ENCODE assay signal across 1 cellular context in the genomic region with DNA sequence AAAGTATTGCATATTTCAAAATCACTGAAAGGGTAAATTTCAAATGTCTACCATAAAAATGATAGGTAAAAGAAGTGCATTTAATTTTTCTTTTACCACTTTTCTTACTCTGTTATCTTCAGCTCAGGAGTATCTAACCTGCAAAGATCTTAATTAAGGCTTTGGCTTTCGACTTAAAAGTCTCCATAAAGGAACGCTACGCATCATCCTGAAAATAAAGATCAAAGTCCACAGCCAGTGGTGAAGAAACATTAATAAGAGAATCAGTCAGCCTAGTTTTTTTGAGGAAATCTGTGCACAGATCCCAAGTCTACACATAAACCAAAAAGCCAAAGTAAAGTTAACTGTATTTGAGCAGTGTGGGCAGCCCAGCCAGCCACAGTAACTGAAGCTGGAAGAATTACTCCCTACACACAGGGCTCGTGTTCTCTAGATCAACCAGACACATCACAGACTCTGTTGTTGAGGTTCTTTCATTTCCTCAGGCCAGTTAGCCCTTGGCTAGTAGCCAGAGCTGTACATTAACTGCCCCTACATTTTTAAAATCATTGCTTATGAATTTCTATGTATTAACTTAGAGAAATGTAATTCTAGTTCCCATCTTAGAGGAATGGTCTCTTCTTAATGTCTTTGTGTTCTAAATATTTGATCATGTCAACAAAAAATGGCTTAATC.
TF ChIP-seq lines count a peak whose summit lies in the region.

No MANE protein-coding gene starts in this region.

TF ChIP-seq in HCT116, 20 proteins besides CTCF, POLR2A, EP300 and RAD21 (continued from another document):
- TF ChIP-seq, protein P1, sequence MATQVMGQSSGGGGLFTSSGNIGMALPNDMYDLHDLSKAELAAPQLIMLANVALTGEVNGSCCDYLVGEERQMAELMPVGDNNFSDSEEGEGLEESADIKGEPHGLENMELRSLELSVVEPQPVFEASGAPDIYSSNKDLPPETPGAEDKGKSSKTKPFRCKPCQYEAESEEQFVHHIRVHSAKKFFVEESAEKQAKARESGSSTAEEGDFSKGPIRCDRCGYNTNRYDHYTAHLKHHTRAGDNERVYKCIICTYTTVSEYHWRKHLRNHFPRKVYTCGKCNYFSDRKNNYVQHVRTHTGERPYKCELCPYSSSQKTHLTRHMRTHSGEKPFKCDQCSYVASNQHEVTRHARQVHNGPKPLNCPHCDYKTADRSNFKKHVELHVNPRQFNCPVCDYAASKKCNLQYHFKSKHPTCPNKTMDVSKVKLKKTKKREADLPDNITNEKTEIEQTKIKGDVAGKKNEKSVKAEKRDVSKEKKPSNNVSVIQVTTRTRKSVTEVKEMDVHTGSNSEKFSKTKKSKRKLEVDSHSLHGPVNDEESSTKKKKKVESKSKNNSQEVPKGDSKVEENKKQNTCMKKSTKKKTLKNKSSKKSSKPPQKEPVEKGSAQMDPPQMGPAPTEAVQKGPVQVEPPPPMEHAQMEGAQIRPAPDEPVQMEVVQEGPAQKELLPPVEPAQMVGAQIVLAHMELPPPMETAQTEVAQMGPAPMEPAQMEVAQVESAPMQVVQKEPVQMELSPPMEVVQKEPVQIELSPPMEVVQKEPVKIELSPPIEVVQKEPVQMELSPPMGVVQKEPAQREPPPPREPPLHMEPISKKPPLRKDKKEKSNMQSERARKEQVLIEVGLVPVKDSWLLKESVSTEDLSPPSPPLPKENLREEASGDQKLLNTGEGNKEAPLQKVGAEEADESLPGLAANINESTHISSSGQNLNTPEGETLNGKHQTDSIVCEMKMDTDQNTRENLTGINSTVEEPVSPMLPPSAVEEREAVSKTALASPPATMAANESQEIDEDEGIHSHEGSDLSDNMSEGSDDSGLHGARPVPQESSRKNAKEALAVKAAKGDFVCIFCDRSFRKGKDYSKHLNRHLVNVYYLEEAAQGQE (IDR thresholded peaks at IDR 0.05; ENCODE audit: low read depth), result no peak
- TF ChIP-seq POLR2AphosphoS5 (IDR thresholded peaks at IDR 0.05; ENCODE audit: low read depth, low read length) (no peak), TCF7L2 (IDR thresholded peaks at IDR 0.05; ENCODE audit: borderline replicate concordance, extremely low read depth, insufficient read depth, insufficient read length) (no peak), ZFX (IDR thresholded peaks at IDR 0.05) (no peak), EGR1 (IDR thresholded peaks at IDR 0.05; ENCODE audit: low read depth) (no peak), JUND (IDR thresholded peaks at IDR 0.05) (no peak), CEBPB (IDR thresholded peaks at IDR 0.05; ENCODE audit: low read depth) (no peak), ZNF274 (IDR thresholded peaks at IDR 0.05; ENCODE audit: low read depth, low read length) (no peak)
- TF ChIP-seq, protein P2, sequence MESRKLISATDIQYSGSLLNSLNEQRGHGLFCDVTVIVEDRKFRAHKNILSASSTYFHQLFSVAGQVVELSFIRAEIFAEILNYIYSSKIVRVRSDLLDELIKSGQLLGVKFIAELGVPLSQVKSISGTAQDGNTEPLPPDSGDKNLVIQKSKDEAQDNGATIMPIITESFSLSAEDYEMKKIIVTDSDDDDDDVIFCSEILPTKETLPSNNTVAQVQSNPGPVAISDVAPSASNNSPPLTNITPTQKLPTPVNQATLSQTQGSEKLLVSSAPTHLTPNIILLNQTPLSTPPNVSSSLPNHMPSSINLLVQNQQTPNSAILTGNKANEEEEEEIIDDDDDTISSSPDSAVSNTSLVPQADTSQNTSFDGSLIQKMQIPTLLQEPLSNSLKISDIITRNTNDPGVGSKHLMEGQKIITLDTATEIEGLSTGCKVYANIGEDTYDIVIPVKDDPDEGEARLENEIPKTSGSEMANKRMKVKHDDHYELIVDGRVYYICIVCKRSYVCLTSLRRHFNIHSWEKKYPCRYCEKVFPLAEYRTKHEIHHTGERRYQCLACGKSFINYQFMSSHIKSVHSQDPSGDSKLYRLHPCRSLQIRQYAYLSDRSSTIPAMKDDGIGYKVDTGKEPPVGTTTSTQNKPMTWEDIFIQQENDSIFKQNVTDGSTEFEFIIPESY (IDR thresholded peaks at IDR 0.05; ENCODE audit: extremely low read depth, insufficient replicate concordance, low read length), result no peak
- TF ChIP-seq, protein P3, sequence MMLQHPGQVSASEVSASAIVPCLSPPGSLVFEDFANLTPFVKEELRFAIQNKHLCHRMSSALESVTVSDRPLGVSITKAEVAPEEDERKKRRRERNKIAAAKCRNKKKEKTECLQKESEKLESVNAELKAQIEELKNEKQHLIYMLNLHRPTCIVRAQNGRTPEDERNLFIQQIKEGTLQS (IDR thresholded peaks at IDR 0.05), result no peak
